Comparison of ENCODE assay signal across 12 cellular contexts in genomic region chr2:98500561-98500960, GRCh38.
"Had no signal": no experiment of that assay in that cellular context is flagged by ENCODE, and none has a peak within 500 bp of the region (broad histone marks: within the 10 kb centered on the region; RNA-seq: fewer than 3 reads in every experiment).

No MANE protein-coding gene starts in this region.

- H3K4me3 Mint-ChIP-seq: memory B cell had no signal

- H3K4me3 ChIP-seq: coronary artery, heart right ventricle, left ventricle myocardium inferior, right atrium auricular region, tibial artery had no signal

- H3K27me3 ChIP-seq: heart right ventricle, right atrium auricular region, tibial artery had no signal

- H3K27ac Mint-ChIP-seq: memory B cell had no signal

- H3K36me3 ChIP-seq: heart right ventricle, left ventricle myocardium inferior, right atrium auricular region, tibial artery, WERI-Rb-1 had no signal

- H3K27ac ChIP-seq: coronary artery, heart right ventricle, left ventricle myocardium inferior, right atrium auricular region, tibial artery, WERI-Rb-1 had no signal

- H3K27me3 Mint-ChIP-seq: memory B cell had no signal

- DNase-seq: activated CD4-positive, alpha-beta T cell treated with anti-CD3 and anti-CD28 coated beads for 4 hours; activated effector memory CD4-positive, alpha-beta T cell treated with anti-CD3 and anti-CD28 coated beads, Interleukin-2, amount 50 U/mL, for 16 hours; effector CD4-positive, alpha-beta T cell; heart right ventricle; left ventricle myocardium inferior; posterior cingulate gyrus; small intestine; WERI-Rb-1 had no signal

- H3K9me3 ChIP-seq: right atrium auricular region, tibial artery had no signal

- ATAC-seq: heart right ventricle had no signal
